Comparison of ENCODE assay signal across 8 cellular contexts in the genomic region with DNA sequence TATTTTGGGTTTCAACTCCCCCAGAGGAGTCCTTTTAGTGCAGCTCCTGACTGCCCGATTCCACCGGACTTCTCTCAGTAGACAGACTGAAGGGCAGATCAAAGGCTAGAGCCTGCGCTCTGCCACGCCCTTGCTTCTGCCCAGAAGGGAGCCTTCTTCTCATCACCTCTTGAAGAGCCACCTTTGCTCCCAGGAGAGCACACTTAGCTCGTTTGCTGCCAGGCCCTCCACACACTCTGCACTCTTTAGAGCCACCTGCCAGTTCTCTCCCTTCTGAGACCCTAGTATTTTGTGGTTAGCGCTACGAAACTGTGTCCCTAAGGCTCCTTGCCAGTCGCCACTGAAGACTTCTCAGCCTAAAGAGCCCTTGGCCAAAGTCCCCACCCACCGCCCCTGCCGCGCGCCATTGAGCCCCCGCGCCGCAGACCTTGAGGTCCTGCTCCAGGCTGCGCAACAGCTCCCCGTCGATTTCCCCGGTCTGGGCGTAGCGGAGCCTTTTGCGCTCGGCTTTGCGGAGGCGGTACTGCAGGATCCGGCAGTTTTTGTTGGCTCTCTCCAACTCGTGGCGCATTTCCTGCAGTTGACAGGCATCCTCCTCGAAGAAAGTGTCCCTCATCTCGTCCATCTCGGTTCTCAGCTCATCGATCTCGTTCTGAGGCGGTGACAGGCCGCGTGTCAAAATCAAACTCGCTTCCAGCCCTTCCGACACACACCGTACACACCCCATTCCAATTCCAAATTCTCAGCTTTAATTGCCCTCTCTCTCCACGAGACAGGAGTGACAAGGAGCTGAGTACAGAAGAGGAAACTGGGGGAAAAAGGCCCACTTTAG.
DNase-seq lines count a peak whose midpoint lies in the region; ATAC-seq and TF ChIP-seq lines count a peak whose summit lies in the region.

No MANE protein-coding gene starts in this region.

- no peak for TF ChIP-seq CTCF in GM06990 (IDR thresholded peaks at IDR 0.05; ENCODE audit: insufficient read depth, low read length, poor library complexity, severe bottlenecking)

- ATAC-seq in HG03039 (IDR thresholded peaks at IDR 0.05; ENCODE audit: unreplicated experiment), result no peak

- H3K27ac Mint-ChIP-seq in T-helper 2 cell treated with Interferon-gamma antibody and Interleukin-4, amounts not matched to agents 5 μg/mL and 100 μg/mL, for 36 hours, result peak overlapping the region; percentile 80

- H3K27me3 ChIP-seq in GM06990 (replicated peaks; ENCODE audit: control insufficient read depth, insufficient read depth, low read length), result no peaks in the 10 kb centered on the region

- no peaks in the 10 kb centered on the region for H3K36me3 ChIP-seq in GM06990 (ENCODE audit: control insufficient read depth, insufficient read depth, low read length)

- no peaks in the 10 kb centered on the region for H3K9me3 Mint-ChIP-seq in T-helper 2 cell treated with Interferon-gamma antibody and Interleukin-4, amounts not matched to agents 5 μg/mL and 100 μg/mL, for 36 hours

- peaks cover 16% of the 10 kb centered on the region for H3K27me3 Mint-ChIP-seq in T-helper 2 cell treated with Interferon-gamma antibody and Interleukin-4, amounts not matched to agents 5 μg/mL and 100 μg/mL, for 36 hours (ENCODE audit: low read depth)

- DNase-seq in GM06990 (ENCODE audit: extremely low read depth, insufficient read length) (peak; percentile 20), kidney glomerular epithelial cell (lab: John Stamatoyannopoulos, UW) (peak; percentile 29), UCSD-AML1 (lab: John Stamatoyannopoulos, UW; ENCODE audit: unreplicated experiment) (no peak), NCI-H146 treated with DMSO at 0.1 percent for 48 hours (lab: John Stamatoyannopoulos, UW; ENCODE audit: unreplicated experiment) (no peak)
- peak; percentile 54 for DNase-seq in T-helper 2 cell treated with Interferon-gamma antibody and Interleukin-4, amounts not matched to agents 5 μg/mL and 100 μg/mL, for 36 hours (ENCODE audit: low spot score)
- peak; percentile 58 for DNase-seq in central memory CD4-positive, alpha-beta T cell
- DNase-seq in stimulated activated CD4-positive, alpha-beta T cell treated with anti-CD3 and anti-CD28 coated beads, Interleukin-1b, Interleukin-23, amount 100 ng/mL, for 48 hours, result peak; percentile 40

- H3K4me1 Mint-ChIP-seq in T-helper 2 cell treated with Interferon-gamma antibody and Interleukin-4, amounts not matched to agents 5 μg/mL and 100 μg/mL, for 36 hours (ENCODE audit: low read depth), result peaks cover 36% of the 10 kb centered on the region

- H3K4me3 Mint-ChIP-seq in T-helper 2 cell treated with Interferon-gamma antibody and Interleukin-4, amounts not matched to agents 5 μg/mL and 100 μg/mL, for 36 hours, result peak overlapping the region; percentile 85

- H3K36me3 Mint-ChIP-seq in T-helper 2 cell treated with Interferon-gamma antibody and Interleukin-4, amounts not matched to agents 5 μg/mL and 100 μg/mL, for 36 hours (ENCODE audit: low read depth), result peaks cover 29% of the 10 kb centered on the region

- no peak overlapping the region for H3K4me3 ChIP-seq in GM06990 (replicated peaks; ENCODE audit: low read depth, low read length)

Comparison
In these comparisons a context has a peak if more than half of its experiments do, and no peak if none do; other contexts are left out.
1. DNase-seq: peak in GM06990 (single experiment), T-helper 2 cell treated with Interferon-gamma antibody and Interleukin-4, amounts not matched to agents 5 μg/mL and 100 μg/mL, for 36 hours (single experiment), central memory CD4-positive, alpha-beta T cell (single experiment), kidney glomerular epithelial cell (single experiment) and stimulated activated CD4-positive, alpha-beta T cell treated with anti-CD3 and anti-CD28 coated beads, Interleukin-1b, Interleukin-23, amount 100 ng/mL, for 48 hours (single experiment); none in UCSD-AML1 (single experiment) and NCI-H146 treated with DMSO at 0.1 percent for 48 hours (single experiment).